In genomic region chr1:102550729-102551384, GRCh38 we compare ENCODE assay signal across 9 cellular contexts.
DNase-seq lines count a peak whose midpoint lies in the region; ATAC-seq and TF ChIP-seq lines count a peak whose summit lies in the region.
"Had no signal": no experiment of that assay in that cellular context is flagged by ENCODE, and none has a peak within 500 bp of the region (broad histone marks: within the 10 kb centered on the region; RNA-seq: fewer than 3 reads in every experiment).

No MANE protein-coding gene starts in this region.

- peak; percentile 7 for TF ChIP-seq CTCF in HL-60 (IDR thresholded peaks at IDR 0.05; ENCODE audit: insufficient read depth, low read length)
- TF ChIP-seq CTCF in osteoblast (IDR thresholded peaks at IDR 0.05; ENCODE audit: extremely low read depth, low read depth, low read length), result peak; percentile 48
- TF ChIP-seq CTCF in ascending aorta (IDR thresholded peaks at IDR 0.05), result no peak

- no peak overlapping the region for H3K4me2 ChIP-seq in osteoblast (ENCODE audit: insufficient read depth, low read length)

- no peaks in the 10 kb centered on the region for H3K36me3 ChIP-seq in osteoblast (ENCODE audit: insufficient read depth, low read length)
- H3K36me3 ChIP-seq in ascending aorta, result no peaks in the 10 kb centered on the region

- H3K27me3 Mint-ChIP-seq in activated naive CD8-positive, alpha-beta T cell treated with anti-CD3 and anti-CD28 coated beads, Interleukin-2, amount 50 U/mL, for 24 hours, result no peaks in the 10 kb centered on the region

- H3K36me3 Mint-ChIP-seq in activated naive CD8-positive, alpha-beta T cell treated with anti-CD3 and anti-CD28 coated beads, Interleukin-2, amount 50 U/mL, for 24 hours (ENCODE audit: low read depth), result no peaks in the 10 kb centered on the region

- intact Hi-C loops in ascending aorta (cut with DNase I), result no loop called here

- H3K4me3 ChIP-seq in HL-60 (replicated peaks; ENCODE audit: insufficient read depth, low read length) (no peak overlapping the region), osteoblast (ENCODE audit: insufficient read depth, low read length) (no peak overlapping the region), ascending aorta (no peak overlapping the region)

- no peak overlapping the region for H3K4me3 Mint-ChIP-seq in activated naive CD8-positive, alpha-beta T cell treated with anti-CD3 and anti-CD28 coated beads, Interleukin-2, amount 50 U/mL, for 24 hours
- H3K4me3 Mint-ChIP-seq: T-helper 1 cell treated with Interleukin-12 subunit alpha and Interleukin-12 subunit beta and Interleukin-4 antibody, amounts not matched to agents 30 μg/mL and 1 μg/mL, for 36 hours had no signal

- no peak overlapping the region for H3K27ac ChIP-seq in HL-60 (replicated peaks)
- no peak overlapping the region for H3K27ac ChIP-seq in osteoblast (ENCODE audit: low read depth, low read length)
- no peak overlapping the region for H3K27ac ChIP-seq in ascending aorta

- no peak for ATAC-seq in activated naive CD8-positive, alpha-beta T cell treated with anti-CD3 and anti-CD28 coated beads, Interleukin-2, amount 50 U/mL, for 24 hours
- no peak for ATAC-seq in HG03135 (IDR thresholded peaks at IDR 0.05; ENCODE audit: unreplicated experiment)
- no peak for ATAC-seq in GM21447 (IDR thresholded peaks at IDR 0.05; ENCODE audit: unreplicated experiment)

- H4K20me1 ChIP-seq in osteoblast (ENCODE audit: insufficient read depth, low read length), result no peaks in the 10 kb centered on the region

- H3K9me3 ChIP-seq in osteoblast (ENCODE audit: low read depth, low read length) (no peaks in the 10 kb centered on the region), ascending aorta (no peaks in the 10 kb centered on the region)

- no peaks in the 10 kb centered on the region for H3K4me1 ChIP-seq in osteoblast (ENCODE audit: insufficient read depth, low read length)
- H3K4me1 ChIP-seq in ascending aorta, result no peaks in the 10 kb centered on the region

- H3K27me3 ChIP-seq in HL-60 (ENCODE audit: insufficient read depth, poor library complexity, severe bottlenecking) (no peaks in the 10 kb centered on the region), osteoblast (ENCODE audit: insufficient read depth, low read length) (no peaks in the 10 kb centered on the region), ascending aorta (no peaks in the 10 kb centered on the region)

- H2AFZ ChIP-seq in osteoblast (ENCODE audit: low read length), result no peak overlapping the region

- no peak overlapping the region for H3K27ac Mint-ChIP-seq in activated naive CD8-positive, alpha-beta T cell treated with anti-CD3 and anti-CD28 coated beads, Interleukin-2, amount 50 U/mL, for 24 hours
- H3K27ac Mint-ChIP-seq: T-helper 1 cell treated with Interleukin-12 subunit alpha and Interleukin-12 subunit beta and Interleukin-4 antibody, amounts not matched to agents 30 μg/mL and 1 μg/mL, for 36 hours had no signal

- H3K79me2 ChIP-seq in osteoblast (ENCODE audit: insufficient read depth, low read length), result no peaks in the 10 kb centered on the region

- H3K4me1 Mint-ChIP-seq in activated naive CD8-positive, alpha-beta T cell treated with anti-CD3 and anti-CD28 coated beads, Interleukin-2, amount 50 U/mL, for 24 hours, result no peaks in the 10 kb centered on the region

- peak; percentile 6 for DNase-seq in NOMO-1 treated with DMSO at 0.1 percent for 48 hours (lab: John Stamatoyannopoulos, UW; ENCODE audit: unreplicated experiment)
- DNase-seq in NOMO-1 treated with dmso at 0.1 percent for 144 hours (lab: John Stamatoyannopoulos, UW; ENCODE audit: unreplicated experiment), result no peak
- DNase-seq in HL-60 (ENCODE audit: low read depth in 1 of 2, low spot score in 1 of 2), result peak in 1 of 2 experiments; percentile 28
- peak; percentile 4 for DNase-seq in activated naive CD8-positive, alpha-beta T cell treated with anti-CD3 and anti-CD28 coated beads, Interleukin-2, amount 50 U/mL, for 24 hours
- no peak for DNase-seq in osteoblast (ENCODE audit: insufficient read length, low spot score, missing footprints)
- no peak for DNase-seq in ascending aorta (ENCODE audit: low spot score in 2 of 2)

- peaks cover 17% of the 10 kb centered on the region for H3K9me3 Mint-ChIP-seq in activated naive CD8-positive, alpha-beta T cell treated with anti-CD3 and anti-CD28 coated beads, Interleukin-2, amount 50 U/mL, for 24 hours

Comparison
In these comparisons a context has a peak if more than half of its experiments do, and no peak if none do; other contexts are left out.
1. DNase-seq: peak in NOMO-1 treated with DMSO at 0.1 percent for 48 hours (single experiment) and activated naive CD8-positive, alpha-beta T cell treated with anti-CD3 and anti-CD28 coated beads, Interleukin-2, amount 50 U/mL, for 24 hours (single experiment); none in NOMO-1 treated with dmso at 0.1 percent for 144 hours (single experiment), osteoblast (single experiment) and ascending aorta (0 of 2).
2. CTCF ChIP-seq: peak in HL-60 (single experiment) and osteoblast (single experiment); none in ascending aorta (0 of 3).